Comparison of ENCODE assay signal across 8 cellular contexts in the genomic region with DNA sequence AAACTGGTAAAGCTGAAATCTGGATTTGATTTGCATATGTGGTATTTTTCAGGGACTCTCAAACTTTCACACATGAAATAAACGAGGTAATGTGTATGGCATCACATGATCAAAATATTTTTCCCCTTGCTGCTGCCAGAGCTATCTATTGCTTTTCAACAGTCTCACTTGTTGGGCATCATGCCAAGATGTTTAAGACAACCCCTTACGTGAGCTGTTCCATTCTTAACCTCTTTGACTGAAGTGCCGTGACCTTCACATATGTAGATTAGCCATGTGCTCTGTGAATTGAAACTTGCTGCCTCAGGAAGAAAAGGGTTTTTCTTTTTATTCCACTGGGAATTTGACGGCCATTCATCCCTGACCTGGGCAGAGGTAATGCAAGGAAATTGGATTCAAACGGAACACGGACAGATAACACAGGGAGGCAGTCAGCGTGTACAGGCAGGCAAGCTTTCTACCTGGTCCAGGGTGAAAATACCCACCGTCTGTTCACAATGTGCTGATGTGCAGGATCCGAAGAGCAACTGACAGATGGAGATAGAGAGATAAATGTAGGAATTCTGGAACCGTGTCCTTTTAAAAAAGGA. TPM values are rescaled to one million over a fixed set of nuclear protein-coding genes. Genes with fewer than 3 reads are reported as not detected.
DNase-seq lines count a peak whose midpoint lies in the region; ATAC-seq, FAIRE-seq and TF ChIP-seq lines count a peak whose summit lies in the region.

No MANE protein-coding gene starts in this region.

- H3K4me1 Mint-ChIP-seq in nephron progenitor cell = peaks cover 73% of the 10 kb centered on the region

- H2BK5ac ChIP-seq in neuronal stem cell (ENCODE audit: low read length) = no peak overlapping the region

- H3K79me1 ChIP-seq in neuronal stem cell (ENCODE audit: low read depth, low read length) = peaks cover 9% of the 10 kb centered on the region

- H4K91ac ChIP-seq in neuronal stem cell (ENCODE audit: low read depth, low read length, poor library complexity) = no peak overlapping the region

- DNase-seq in ACHN (peak; percentile 20), NCI-H446 (lab: John Stamatoyannopoulos, UW) (peak; percentile 15 to 61), cerebellum (ENCODE audit: low spot score) (peak; percentile 80), neuronal stem cell (ENCODE audit: low spot score) (peak; percentile 24), nephron progenitor cell (no peak), RCC 7860 (ENCODE audit: low spot score) (no peak)

- no peaks in the 10 kb centered on the region for H3K9me3 Mint-ChIP-seq in nephron progenitor cell

- in situ Hi-C loops in ACHN (cut with HindIII; ENCODE audit: low pct_ligation_motif_present, low pct_unique_long_range_greater_than_20kb, low sequenced_read_pairs) = no loop called here

- H3K27me3 ChIP-seq in neuronal stem cell (ENCODE audit: control insufficient read depth in 3 of 3, insufficient read depth in 3 of 3, low read depth in 1 of 3, low read length in 3 of 3) = no peaks in the 10 kb centered on the region

- no peak overlapping the region for H3K4me2 ChIP-seq in neuronal stem cell (ENCODE audit: insufficient read depth, low read length, poor library complexity, severe bottlenecking)

- no peak overlapping the region for H3K27ac ChIP-seq in neuronal stem cell (replicated peaks; ENCODE audit: low read length)

- WGBS in neuronal stem cell (ENCODE audit: extremely low coverage in 2 of 2, insufficient read length in 2 of 2, insufficient replicate concordance in 1 of 2), 2 donors = no CpG with 5 or more reads among the region's 10 CpGs

- no peak overlapping the region for H3K23ac ChIP-seq in neuronal stem cell (ENCODE audit: low read depth, low read length, poor library complexity)

- no peak overlapping the region for H3K4me3 Mint-ChIP-seq in nephron progenitor cell

- no peak overlapping the region for H3K4me3 ChIP-seq in neuronal stem cell (ENCODE audit: low read length in 2 of 2)

- no peak for FAIRE-seq in RCC 7860 (lab: Jason Lieb, UNC)

- peaks cover 3% of the 10 kb centered on the region for H3K27me3 Mint-ChIP-seq in nephron progenitor cell (ENCODE audit: low read depth, poor library complexity)

- H2BK12ac ChIP-seq in neuronal stem cell (ENCODE audit: low read length) = no peak overlapping the region

- no peak overlapping the region for H2BK15ac ChIP-seq in neuronal stem cell (ENCODE audit: low read length)

- H3K9me3 ChIP-seq in neuronal stem cell (replicated peaks in 1 of 2; ENCODE audit: control insufficient read depth in 2 of 2, insufficient read depth in 1 of 2, low read depth in 1 of 2, low read length in 2 of 2) = no peaks in the 10 kb centered on the region

- H4K8ac ChIP-seq in neuronal stem cell (ENCODE audit: low read depth, low read length) = no peak overlapping the region

- H3K9ac ChIP-seq in neuronal stem cell (ENCODE audit: low read depth, low read length, poor library complexity) = no peak overlapping the region

- H3K27ac Mint-ChIP-seq in nephron progenitor cell = no peak overlapping the region

- H3K4me1 ChIP-seq in neuronal stem cell (ENCODE audit: control insufficient read depth in 2 of 2, insufficient read depth in 1 of 2, low read depth in 1 of 2, low read length in 2 of 2) = peaks cover 16 to 19% of the 10 kb centered on the region in 2 donors

- peaks cover under 1% of the 10 kb centered on the region for H3K36me3 Mint-ChIP-seq in nephron progenitor cell (ENCODE audit: low read depth)

- no peak overlapping the region for H3K14ac ChIP-seq in neuronal stem cell (ENCODE audit: low read length)

- no peak overlapping the region for H3K18ac ChIP-seq in neuronal stem cell (ENCODE audit: low read length)

- H3K36me3 ChIP-seq in neuronal stem cell (replicated peaks in 1 of 2; ENCODE audit: control insufficient read depth in 2 of 2, insufficient read depth in 2 of 2, low read length in 2 of 2) = peaks cover 0 to 4% of the 10 kb centered on the region in 2 donors

- H2AFZ ChIP-seq in neuronal stem cell (ENCODE audit: low read length) = no peak overlapping the region

- ATAC-seq in GM18858 (IDR thresholded peaks at IDR 0.05; ENCODE audit: unreplicated experiment) (peak; percentile 52), HG03095 (IDR thresholded peaks at IDR 0.05; ENCODE audit: unreplicated experiment) (peak; percentile 63)

- no peak overlapping the region for H2AK5ac ChIP-seq in neuronal stem cell (ENCODE audit: low read depth, low read length)

- no peak overlapping the region for H3K4ac ChIP-seq in neuronal stem cell (ENCODE audit: low read length)

- no peak for TF ChIP-seq CTCF in nephron progenitor cell (IDR thresholded peaks at IDR 0.05)

- no peak overlapping the region for H2BK120ac ChIP-seq in neuronal stem cell (ENCODE audit: low read depth, low read length)

RNA-seq across cellular contexts. Expression of gene ARID1B, which starts 14.2 kb away (rescaled TPM):
- total RNA-seq in cerebellum = 214 TPM
- polyA plus RNA-seq in neuronal stem cell (2013, experiment 1 of 2) = 33.3 TPM
- 36.5 TPM for polyA plus RNA-seq in neuronal stem cell (2013, experiment 2 of 2)

Comparison
In these comparisons a context has a peak if more than half of its experiments do, and no peak if none do; other contexts are left out.
1. DNase-seq: peak in ACHN (single experiment), NCI-H446 (2 of 2), cerebellum (single experiment) and neuronal stem cell (single experiment); none in nephron progenitor cell (single experiment) and RCC 7860 (single experiment).